ENCODE assay signal across 8 cellular contexts in the genomic region with DNA sequence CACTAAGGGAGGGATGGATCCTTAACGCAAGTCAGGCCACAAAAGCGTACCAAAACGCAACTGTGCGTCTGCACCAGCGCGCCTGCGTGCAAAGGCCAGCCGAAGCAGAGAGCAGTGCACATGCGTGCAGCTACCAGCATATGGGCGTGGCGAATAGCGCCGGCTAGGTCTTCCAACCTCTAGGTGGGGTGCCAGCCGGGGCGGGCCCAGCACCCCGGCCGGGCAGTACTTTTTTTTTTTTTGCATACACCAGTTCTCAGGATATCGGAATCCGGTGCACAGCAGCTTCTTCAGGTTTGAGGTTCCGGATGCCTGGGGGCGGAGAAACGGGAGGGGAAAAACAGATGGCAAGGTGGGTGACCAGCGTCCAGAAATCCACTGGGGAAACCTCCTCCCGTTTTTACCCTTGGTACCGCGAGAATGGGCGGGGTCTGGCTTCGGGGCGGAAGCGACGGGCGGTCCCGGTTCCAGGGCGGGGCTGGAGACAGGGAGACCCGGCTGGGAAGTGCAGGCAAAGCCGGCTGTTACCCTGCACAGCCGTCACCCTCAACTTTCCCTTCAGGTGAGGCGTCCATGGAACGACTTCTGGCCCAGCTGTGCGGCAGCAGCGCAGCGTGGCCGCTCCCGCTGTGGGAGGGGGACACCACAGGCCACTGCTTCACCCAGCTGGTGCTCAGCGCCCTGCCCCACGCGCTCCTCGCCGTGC. TPM values are rescaled to one million over a fixed set of nuclear protein-coding genes. Genes with fewer than 3 reads are reported as not detected.
DNase-seq lines count a peak whose midpoint lies in the region; ATAC-seq and TF ChIP-seq lines count a peak whose summit lies in the region.

A gene with protein sequence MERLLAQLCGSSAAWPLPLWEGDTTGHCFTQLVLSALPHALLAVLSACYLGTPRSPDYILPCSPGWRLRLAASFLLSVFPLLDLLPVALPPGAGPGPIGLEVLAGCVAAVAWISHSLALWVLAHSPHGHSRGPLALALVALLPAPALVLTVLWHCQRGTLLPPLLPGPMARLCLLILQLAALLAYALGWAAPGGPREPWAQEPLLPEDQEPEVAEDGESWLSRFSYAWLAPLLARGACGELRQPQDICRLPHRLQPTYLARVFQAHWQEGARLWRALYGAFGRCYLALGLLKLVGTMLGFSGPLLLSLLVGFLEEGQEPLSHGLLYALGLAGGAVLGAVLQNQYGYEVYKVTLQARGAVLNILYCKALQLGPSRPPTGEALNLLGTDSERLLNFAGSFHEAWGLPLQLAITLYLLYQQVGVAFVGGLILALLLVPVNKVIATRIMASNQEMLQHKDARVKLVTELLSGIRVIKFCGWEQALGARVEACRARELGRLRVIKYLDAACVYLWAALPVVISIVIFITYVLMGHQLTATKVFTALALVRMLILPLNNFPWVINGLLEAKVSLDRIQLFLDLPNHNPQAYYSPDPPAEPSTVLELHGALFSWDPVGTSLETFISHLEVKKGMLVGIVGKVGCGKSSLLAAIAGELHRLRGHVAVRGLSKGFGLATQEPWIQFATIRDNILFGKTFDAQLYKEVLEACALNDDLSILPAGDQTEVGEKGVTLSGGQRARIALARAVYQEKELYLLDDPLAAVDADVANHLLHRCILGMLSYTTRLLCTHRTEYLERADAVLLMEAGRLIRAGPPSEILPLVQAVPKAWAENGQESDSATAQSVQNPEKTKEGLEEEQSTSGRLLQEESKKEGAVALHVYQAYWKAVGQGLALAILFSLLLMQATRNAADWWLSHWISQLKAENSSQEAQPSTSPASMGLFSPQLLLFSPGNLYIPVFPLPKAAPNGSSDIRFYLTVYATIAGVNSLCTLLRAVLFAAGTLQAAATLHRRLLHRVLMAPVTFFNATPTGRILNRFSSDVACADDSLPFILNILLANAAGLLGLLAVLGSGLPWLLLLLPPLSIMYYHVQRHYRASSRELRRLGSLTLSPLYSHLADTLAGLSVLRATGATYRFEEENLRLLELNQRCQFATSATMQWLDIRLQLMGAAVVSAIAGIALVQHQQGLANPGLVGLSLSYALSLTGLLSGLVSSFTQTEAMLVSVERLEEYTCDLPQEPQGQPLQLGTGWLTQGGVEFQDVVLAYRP (N-terminal part only) (plus strand): TSS at position 136 of the 706 bp plus-strand sequence. CDS start 438 bp downstream, at position 574.

- H3K4me3 ChIP-seq in lung: peak within 1 kb of the TSS; percentile 80

- no peaks in the 10 kb centered on the region for H3K27me3 ChIP-seq in lung (ENCODE audit: control insufficient read depth, insufficient read depth)

- WGBS in lung, 2 donors: 0 to 1% methylated on average over 49 of the region's 49 CpGs

- peaks cover 0 to 5% of the 10 kb centered on the region in 2 donors for H3K36me3 ChIP-seq in lung (ENCODE audit: control insufficient read depth in 2 of 2, insufficient read depth in 2 of 2, low read length in 2 of 2)

- peak; percentile 89 for DNase-seq in COLO668 (lab: John Stamatoyannopoulos, UW; ENCODE audit: unreplicated experiment)
- peak; percentile 88 for DNase-seq in HS-27A (ENCODE audit: low read depth)
- peak; percentile 77 for DNase-seq in NK-92 (lab: John Stamatoyannopoulos, UW; ENCODE audit: unreplicated experiment)
- DNase-seq in activated CD8-positive, alpha-beta memory T cell treated with anti-CD3 and anti-CD28 coated beads for 1 hour (ENCODE audit: extremely low read depth in 1 of 2, low read depth in 1 of 2): peak; percentile 86 to 88
- peak; percentile 89 for DNase-seq in effector CD8-positive, alpha-beta T cell (lab: John Stamatoyannopoulos, UW)
- DNase-seq in lung (ENCODE audit: low spot score): peak; percentile 96
- DNase-seq in stimulated activated CD4-positive, alpha-beta T cell treated with anti-CD3 and anti-CD28 coated beads, TNF-alpha, amount 100 ng/mL, for 4 hours (ENCODE audit: low read depth in 3 of 3): peak; percentile 84 to 86 (median 86)

- H3K27ac ChIP-seq in lung (ENCODE audit: low read depth in 1 of 2, low read length in 1 of 2): peak within 1 kb of the TSS; percentile 80 to 96

- TF ChIP-seq CTCF in lung (IDR thresholded peaks at IDR 0.05; ENCODE audit: control extremely low read depth, extremely low read depth): no peak

- H3K9me3 ChIP-seq in lung (ENCODE audit: control insufficient read depth in 2 of 2, insufficient read depth in 1 of 2, low read length in 1 of 2): no peaks in the 10 kb centered on the region

- peak; percentile 90 for ATAC-seq in GM19467 (IDR thresholded peaks at IDR 0.05; ENCODE audit: unreplicated experiment)
- peak; percentile 96 for ATAC-seq in lung (ENCODE audit: insufficient read depth, low FRiP score)

- H3K4me1 ChIP-seq in lung (ENCODE audit: control insufficient read depth in 2 of 2, insufficient read depth in 2 of 2, low read length in 2 of 2): peaks cover 0 to 8% of the 10 kb centered on the region in 2 donors

RNA-seq across cellular contexts. Expression of the gene that starts here (rescaled TPM):
- 10 to 100 TPM; 18.7 to 43.3 TPM for total RNA-seq in lung
- polyA plus RNA-seq in lung: 10 to 100 TPM; 15.7 to 33.6 TPM

Comparison
In these comparisons a context has a peak if more than half of its experiments do, and no peak if none do; other contexts are left out.
1. Peak in every context shown above with its lines: DNase-seq, ATAC-seq, H3K4me3 ChIP-seq and H3K27ac ChIP-seq.